1 cellular context compared by ENCODE assay signal in the genomic region with DNA sequence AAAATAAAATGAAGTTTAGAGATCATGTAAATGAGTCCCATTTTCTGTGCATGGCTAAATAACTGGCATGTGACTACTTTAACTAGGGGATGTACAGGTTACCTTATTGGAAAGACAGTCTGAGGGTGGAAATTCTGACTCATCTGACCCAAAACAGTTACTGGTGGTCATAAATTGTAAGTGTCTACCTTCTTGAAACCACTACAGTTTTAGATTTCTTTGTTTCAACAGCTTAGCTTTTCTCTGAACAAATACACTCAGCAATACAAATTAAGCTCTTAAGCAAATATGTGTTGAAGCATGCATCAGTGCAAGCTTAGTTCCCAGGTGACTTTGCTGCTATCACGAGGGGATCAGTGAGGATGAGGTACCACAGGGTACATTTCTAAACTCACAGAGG.
A peak's percentile ranks its signal among the peaks of the same experiment; 100 is the strongest.
TF ChIP-seq lines count a peak whose summit lies in the region.

No MANE protein-coding gene starts in this region.

TF ChIP-seq in HepG2, 621 proteins besides CTCF, POLR2A, EP300 and RAD21 (continued from another document and continues in another):
- TF ChIP-seq, protein P1, sequence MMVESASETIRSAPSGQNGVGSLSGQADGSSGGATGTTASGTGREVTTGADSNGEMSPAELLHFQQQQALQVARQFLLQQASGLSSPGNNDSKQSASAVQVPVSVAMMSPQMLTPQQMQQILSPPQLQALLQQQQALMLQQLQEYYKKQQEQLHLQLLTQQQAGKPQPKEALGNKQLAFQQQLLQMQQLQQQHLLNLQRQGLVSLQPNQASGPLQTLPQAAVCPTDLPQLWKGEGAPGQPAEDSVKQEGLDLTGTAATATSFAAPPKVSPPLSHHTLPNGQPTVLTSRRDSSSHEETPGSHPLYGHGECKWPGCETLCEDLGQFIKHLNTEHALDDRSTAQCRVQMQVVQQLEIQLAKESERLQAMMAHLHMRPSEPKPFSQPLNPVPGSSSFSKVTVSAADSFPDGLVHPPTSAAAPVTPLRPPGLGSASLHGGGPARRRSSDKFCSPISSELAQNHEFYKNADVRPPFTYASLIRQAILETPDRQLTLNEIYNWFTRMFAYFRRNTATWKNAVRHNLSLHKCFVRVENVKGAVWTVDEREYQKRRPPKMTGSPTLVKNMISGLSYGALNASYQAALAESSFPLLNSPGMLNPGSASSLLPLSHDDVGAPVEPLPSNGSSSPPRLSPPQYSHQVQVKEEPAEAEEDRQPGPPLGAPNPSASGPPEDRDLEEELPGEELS (CRISPR knock-in tag; IDR thresholded peaks at IDR 0.05): peak; percentile 35; the same call in 1 of the 2 replicates
- TF ChIP-seq, protein P2, sequence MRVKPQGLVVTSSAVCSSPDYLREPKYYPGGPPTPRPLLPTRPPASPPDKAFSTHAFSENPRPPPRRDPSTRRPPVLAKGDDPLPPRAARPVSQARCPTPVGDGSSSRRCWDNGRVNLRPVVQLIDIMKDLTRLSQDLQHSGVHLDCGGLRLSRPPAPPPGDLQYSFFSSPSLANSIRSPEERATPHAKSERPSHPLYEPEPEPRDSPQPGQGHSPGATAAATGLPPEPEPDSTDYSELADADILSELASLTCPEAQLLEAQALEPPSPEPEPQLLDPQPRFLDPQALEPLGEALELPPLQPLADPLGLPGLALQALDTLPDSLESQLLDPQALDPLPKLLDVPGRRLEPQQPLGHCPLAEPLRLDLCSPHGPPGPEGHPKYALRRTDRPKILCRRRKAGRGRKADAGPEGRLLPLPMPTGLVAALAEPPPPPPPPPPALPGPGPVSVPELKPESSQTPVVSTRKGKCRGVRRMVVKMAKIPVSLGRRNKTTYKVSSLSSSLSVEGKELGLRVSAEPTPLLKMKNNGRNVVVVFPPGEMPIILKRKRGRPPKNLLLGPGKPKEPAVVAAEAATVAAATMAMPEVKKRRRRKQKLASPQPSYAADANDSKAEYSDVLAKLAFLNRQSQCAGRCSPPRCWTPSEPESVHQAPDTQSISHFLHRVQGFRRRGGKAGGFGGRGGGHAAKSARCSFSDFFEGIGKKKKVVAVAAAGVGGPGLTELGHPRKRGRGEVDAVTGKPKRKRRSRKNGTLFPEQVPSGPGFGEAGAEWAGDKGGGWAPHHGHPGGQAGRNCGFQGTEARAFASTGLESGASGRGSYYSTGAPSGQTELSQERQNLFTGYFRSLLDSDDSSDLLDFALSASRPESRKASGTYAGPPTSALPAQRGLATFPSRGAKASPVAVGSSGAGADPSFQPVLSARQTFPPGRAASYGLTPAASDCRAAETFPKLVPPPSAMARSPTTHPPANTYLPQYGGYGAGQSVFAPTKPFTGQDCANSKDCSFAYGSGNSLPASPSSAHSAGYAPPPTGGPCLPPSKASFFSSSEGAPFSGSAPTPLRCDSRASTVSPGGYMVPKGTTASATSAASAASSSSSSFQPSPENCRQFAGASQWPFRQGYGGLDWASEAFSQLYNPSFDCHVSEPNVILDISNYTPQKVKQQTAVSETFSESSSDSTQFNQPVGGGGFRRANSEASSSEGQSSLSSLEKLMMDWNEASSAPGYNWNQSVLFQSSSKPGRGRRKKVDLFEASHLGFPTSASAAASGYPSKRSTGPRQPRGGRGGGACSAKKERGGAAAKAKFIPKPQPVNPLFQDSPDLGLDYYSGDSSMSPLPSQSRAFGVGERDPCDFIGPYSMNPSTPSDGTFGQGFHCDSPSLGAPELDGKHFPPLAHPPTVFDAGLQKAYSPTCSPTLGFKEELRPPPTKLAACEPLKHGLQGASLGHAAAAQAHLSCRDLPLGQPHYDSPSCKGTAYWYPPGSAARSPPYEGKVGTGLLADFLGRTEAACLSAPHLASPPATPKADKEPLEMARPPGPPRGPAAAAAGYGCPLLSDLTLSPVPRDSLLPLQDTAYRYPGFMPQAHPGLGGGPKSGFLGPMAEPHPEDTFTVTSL (CRISPR knock-in tag; IDR thresholded peaks at IDR 0.05; ENCODE audit: borderline replicate concordance): peak; percentile 72; the same call in 1 of the 2 replicates
- TF ChIP-seq HDAC2 (CRISPR knock-in tag; IDR thresholded peaks at IDR 0.05): peak; percentile 73
- TF ChIP-seq, protein P3, sequence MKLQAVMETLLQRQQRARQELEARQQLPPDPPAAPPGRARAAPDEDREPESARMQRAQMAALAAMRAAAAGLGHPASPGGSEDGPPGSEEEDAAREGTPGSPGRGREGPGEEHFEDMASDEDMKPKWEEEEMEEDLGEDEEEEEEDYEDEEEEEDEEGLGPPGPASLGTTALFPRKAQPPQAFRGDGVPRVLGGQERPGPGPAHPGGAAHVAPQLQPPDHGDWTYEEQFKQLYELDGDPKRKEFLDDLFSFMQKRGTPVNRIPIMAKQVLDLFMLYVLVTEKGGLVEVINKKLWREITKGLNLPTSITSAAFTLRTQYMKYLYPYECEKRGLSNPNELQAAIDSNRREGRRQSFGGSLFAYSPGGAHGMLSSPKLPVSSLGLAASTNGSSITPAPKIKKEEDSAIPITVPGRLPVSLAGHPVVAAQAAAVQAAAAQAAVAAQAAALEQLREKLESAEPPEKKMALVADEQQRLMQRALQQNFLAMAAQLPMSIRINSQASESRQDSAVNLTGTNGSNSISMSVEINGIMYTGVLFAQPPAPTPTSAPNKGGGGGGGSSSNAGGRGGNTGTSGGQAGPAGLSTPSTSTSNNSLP (IDR thresholded peaks at IDR 0.05; ENCODE audit: low read depth, low read length): 0 out of 2 replicates have a peak, but pooled peaks have one; percentile 34
- no peak for TF ChIP-seq TGIF2 (CRISPR knock-in tag; IDR thresholded peaks at IDR 0.05)
- 0 out of 4 replicates have a peak, but pooled peaks of 1 of the 2 experiments have one; percentile 28 for TF ChIP-seq NR2F1 (CRISPR knock-in tag; IDR thresholded peaks at IDR 0.05)
- TF ChIP-seq SALL1 (CRISPR knock-in tag; IDR thresholded peaks at IDR 0.05): peak; percentile 37; the same call in 1 of the 2 replicates
- TF ChIP-seq POGZ (CRISPR knock-in tag; IDR thresholded peaks at IDR 0.05): peak; percentile 35; the same call in 1 of the 2 replicates
- TF ChIP-seq ZNF883 (CRISPR knock-in tag; IDR thresholded peaks at IDR 0.05; ENCODE audit: not compliant biosample characterization): no peak
- peak; percentile 79 for TF ChIP-seq BCL6 (CRISPR knock-in tag; IDR thresholded peaks at IDR 0.05)
- peak; percentile 52; the same call in 1 of the 2 replicates for TF ChIP-seq THAP11 (CRISPR knock-in tag; IDR thresholded peaks at IDR 0.05)
- no peak for TF ChIP-seq MED13 (CRISPR knock-in tag; IDR thresholded peaks at IDR 0.05)
- no peak for TF ChIP-seq FOXP1 (IDR thresholded peaks at IDR 0.05)
- peak; percentile 31; the same call in 1 of the 2 replicates for TF ChIP-seq FOXP1 (CRISPR knock-in tag; IDR thresholded peaks at IDR 0.05)
- TF ChIP-seq NKX3-1 (CRISPR knock-in tag; IDR thresholded peaks at IDR 0.05): peak; percentile 59; the same call in 1 of the 2 replicates
- peak; percentile 84; the same call in 1 of the 2 replicates for TF ChIP-seq TBX3 (IDR thresholded peaks at IDR 0.05; ENCODE audit: borderline replicate concordance)
- peak; percentile 45; the same call in 1 of the 2 replicates for TF ChIP-seq HDAC1 (CRISPR knock-in tag; IDR thresholded peaks at IDR 0.05)
- TF ChIP-seq RARA (CRISPR knock-in tag; IDR thresholded peaks at IDR 0.05): no peak; the same call in 1 of the 2 replicates
- TF ChIP-seq MTA3 (CRISPR knock-in tag; IDR thresholded peaks at IDR 0.05): no peak
- peak; percentile 72 for TF ChIP-seq FOSL2 (CRISPR knock-in tag; IDR thresholded peaks at IDR 0.05)
- no peak for TF ChIP-seq ZNF530 (CRISPR knock-in tag; IDR thresholded peaks at IDR 0.05; ENCODE audit: low read depth)
- TF ChIP-seq HNF4A (CRISPR knock-in tag; IDR thresholded peaks at IDR 0.05): peak; percentile 41
- TF ChIP-seq, protein P4, sequence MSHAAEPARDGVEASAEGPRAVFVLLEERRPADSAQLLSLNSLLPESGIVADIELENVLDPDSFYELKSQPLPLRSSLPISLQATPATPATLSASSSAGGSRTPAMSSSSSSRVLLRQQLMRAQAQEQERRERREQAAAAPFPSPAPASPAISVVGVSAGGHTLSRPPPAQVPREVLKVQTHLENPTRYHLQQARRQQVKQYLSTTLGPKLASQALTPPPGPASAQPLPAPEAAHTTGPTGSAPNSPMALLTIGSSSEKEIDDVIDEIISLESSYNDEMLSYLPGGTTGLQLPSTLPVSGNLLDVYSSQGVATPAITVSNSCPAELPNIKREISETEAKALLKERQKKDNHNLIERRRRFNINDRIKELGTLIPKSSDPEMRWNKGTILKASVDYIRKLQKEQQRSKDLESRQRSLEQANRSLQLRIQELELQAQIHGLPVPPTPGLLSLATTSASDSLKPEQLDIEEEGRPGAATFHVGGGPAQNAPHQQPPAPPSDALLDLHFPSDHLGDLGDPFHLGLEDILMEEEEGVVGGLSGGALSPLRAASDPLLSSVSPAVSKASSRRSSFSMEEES (CRISPR knock-in tag; IDR thresholded peaks at IDR 0.05): peak; percentile 85
- TF ChIP-seq, protein P5, sequence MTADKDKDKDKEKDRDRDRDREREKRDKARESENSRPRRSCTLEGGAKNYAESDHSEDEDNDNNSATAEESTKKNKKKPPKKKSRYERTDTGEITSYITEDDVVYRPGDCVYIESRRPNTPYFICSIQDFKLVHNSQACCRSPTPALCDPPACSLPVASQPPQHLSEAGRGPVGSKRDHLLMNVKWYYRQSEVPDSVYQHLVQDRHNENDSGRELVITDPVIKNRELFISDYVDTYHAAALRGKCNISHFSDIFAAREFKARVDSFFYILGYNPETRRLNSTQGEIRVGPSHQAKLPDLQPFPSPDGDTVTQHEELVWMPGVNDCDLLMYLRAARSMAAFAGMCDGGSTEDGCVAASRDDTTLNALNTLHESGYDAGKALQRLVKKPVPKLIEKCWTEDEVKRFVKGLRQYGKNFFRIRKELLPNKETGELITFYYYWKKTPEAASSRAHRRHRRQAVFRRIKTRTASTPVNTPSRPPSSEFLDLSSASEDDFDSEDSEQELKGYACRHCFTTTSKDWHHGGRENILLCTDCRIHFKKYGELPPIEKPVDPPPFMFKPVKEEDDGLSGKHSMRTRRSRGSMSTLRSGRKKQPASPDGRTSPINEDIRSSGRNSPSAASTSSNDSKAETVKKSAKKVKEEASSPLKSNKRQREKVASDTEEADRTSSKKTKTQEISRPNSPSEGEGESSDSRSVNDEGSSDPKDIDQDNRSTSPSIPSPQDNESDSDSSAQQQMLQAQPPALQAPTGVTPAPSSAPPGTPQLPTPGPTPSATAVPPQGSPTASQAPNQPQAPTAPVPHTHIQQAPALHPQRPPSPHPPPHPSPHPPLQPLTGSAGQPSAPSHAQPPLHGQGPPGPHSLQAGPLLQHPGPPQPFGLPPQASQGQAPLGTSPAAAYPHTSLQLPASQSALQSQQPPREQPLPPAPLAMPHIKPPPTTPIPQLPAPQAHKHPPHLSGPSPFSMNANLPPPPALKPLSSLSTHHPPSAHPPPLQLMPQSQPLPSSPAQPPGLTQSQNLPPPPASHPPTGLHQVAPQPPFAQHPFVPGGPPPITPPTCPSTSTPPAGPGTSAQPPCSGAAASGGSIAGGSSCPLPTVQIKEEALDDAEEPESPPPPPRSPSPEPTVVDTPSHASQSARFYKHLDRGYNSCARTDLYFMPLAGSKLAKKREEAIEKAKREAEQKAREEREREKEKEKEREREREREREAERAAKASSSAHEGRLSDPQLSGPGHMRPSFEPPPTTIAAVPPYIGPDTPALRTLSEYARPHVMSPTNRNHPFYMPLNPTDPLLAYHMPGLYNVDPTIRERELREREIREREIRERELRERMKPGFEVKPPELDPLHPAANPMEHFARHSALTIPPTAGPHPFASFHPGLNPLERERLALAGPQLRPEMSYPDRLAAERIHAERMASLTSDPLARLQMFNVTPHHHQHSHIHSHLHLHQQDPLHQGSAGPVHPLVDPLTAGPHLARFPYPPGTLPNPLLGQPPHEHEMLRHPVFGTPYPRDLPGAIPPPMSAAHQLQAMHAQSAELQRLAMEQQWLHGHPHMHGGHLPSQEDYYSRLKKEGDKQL (CRISPR knock-in tag; IDR thresholded peaks at IDR 0.05; ENCODE audit: low read depth): peak; percentile 85; the same call in 1 of the 2 replicates
- peak; percentile 75; the same call in 1 of the 2 replicates for TF ChIP-seq FOXJ3 (CRISPR knock-in tag; IDR thresholded peaks at IDR 0.05; ENCODE audit: borderline replicate concordance)
- TF ChIP-seq, protein P6, sequence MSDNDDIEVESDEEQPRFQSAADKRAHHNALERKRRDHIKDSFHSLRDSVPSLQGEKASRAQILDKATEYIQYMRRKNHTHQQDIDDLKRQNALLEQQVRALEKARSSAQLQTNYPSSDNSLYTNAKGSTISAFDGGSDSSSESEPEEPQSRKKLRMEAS (IDR thresholded peaks at IDR 0.05): peak; percentile 43; the same call in 1 of the 2 replicates
- 0 out of 2 replicates have a peak, but pooled peaks have one; percentile 68 for TF ChIP-seq NFIC (IDR thresholded peaks at IDR 0.05; ENCODE audit: low read length)
- TF ChIP-seq PITX1 (CRISPR knock-in tag; IDR thresholded peaks at IDR 0.05): peak; percentile 61; the same call in 1 of the 2 replicates
- TF ChIP-seq FOXA3 (CRISPR knock-in tag; IDR thresholded peaks at IDR 0.05): peak; percentile 87
- TF ChIP-seq KDM2A (CRISPR knock-in tag; IDR thresholded peaks at IDR 0.05; ENCODE audit: borderline replicate concordance, low read depth): no peak
- peak; percentile 96 for TF ChIP-seq HHEX (CRISPR knock-in tag; IDR thresholded peaks at IDR 0.05)
- TF ChIP-seq SOX13 (IDR thresholded peaks at IDR 0.05): no peak; the same call in 1 of the 2 replicates
- TF ChIP-seq SOX13 (CRISPR knock-in tag; conservative IDR thresholded peaks at IDR 0.05 in 1 of 2, IDR thresholded peaks at IDR 0.05 in 1 of 2): peak in 1 of 2 experiments; percentile 92; a peak in 2 of 4 replicates
- no peak for TF ChIP-seq ZNF788 (CRISPR knock-in tag; IDR thresholded peaks at IDR 0.05; ENCODE audit: borderline replicate concordance)
- TF ChIP-seq ZMYM4 (CRISPR knock-in tag; IDR thresholded peaks at IDR 0.05): 0 out of 2 replicates have a peak, but pooled peaks have one; percentile 46
- peak; percentile 56; the same call in 1 of the 2 replicates for TF ChIP-seq JUND (CRISPR knock-in tag; IDR thresholded peaks at IDR 0.05)
- TF ChIP-seq, protein P7, sequence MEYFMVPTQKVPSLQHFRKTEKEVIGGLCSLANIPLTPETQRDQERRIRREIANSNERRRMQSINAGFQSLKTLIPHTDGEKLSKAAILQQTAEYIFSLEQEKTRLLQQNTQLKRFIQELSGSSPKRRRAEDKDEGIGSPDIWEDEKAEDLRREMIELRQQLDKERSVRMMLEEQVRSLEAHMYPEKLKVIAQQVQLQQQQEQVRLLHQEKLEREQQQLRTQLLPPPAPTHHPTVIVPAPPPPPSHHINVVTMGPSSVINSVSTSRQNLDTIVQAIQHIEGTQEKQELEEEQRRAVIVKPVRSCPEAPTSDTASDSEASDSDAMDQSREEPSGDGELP (IDR thresholded peaks at IDR 0.05; ENCODE audit: borderline replicate concordance, low read depth): peak; percentile 19
- TF ChIP-seq RCOR2 (CRISPR knock-in tag; IDR thresholded peaks at IDR 0.05): peak; percentile 65; the same call in 1 of the 2 replicates
- 0 out of 2 replicates have a peak, but pooled peaks have one; percentile 22 for TF ChIP-seq BHLHE40 (IDR thresholded peaks at IDR 0.05; ENCODE audit: low read length)
- TF ChIP-seq NCOA2 (CRISPR knock-in tag; IDR thresholded peaks at IDR 0.05): peak; percentile 71
- peak; percentile 67; the same call in 1 of the 2 replicates for TF ChIP-seq HMG20B (CRISPR knock-in tag; conservative IDR thresholded peaks at IDR 0.05)
- TF ChIP-seq ZNF143 (CRISPR knock-in tag; IDR thresholded peaks at IDR 0.05): peak; percentile 62; the same call in 1 of the 2 replicates
- TF ChIP-seq ZSCAN31 (CRISPR knock-in tag; IDR thresholded peaks at IDR 0.05; ENCODE audit: low read depth): no peak
- 0 out of 2 replicates have a peak, but pooled peaks have one; percentile 31 for TF ChIP-seq ZNF317 (CRISPR knock-in tag; IDR thresholded peaks at IDR 0.05)
- 0 out of 2 replicates have a peak, but pooled peaks have one; percentile 31 for TF ChIP-seq TCF7 (IDR thresholded peaks at IDR 0.05; ENCODE audit: low read depth)
- peak; percentile 42; the same call in 1 of the 2 replicates for TF ChIP-seq CCDC6 (CRISPR knock-in tag; IDR thresholded peaks at IDR 0.05)
- peak; percentile 34; the same call in 1 of the 2 replicates for TF ChIP-seq ZNF331 (CRISPR knock-in tag; IDR thresholded peaks at IDR 0.05)
- 0 out of 2 replicates have a peak, but pooled peaks have one; percentile 21 for TF ChIP-seq HOXA3 (CRISPR knock-in tag; IDR thresholded peaks at IDR 0.05)
